In the genomic region with DNA sequence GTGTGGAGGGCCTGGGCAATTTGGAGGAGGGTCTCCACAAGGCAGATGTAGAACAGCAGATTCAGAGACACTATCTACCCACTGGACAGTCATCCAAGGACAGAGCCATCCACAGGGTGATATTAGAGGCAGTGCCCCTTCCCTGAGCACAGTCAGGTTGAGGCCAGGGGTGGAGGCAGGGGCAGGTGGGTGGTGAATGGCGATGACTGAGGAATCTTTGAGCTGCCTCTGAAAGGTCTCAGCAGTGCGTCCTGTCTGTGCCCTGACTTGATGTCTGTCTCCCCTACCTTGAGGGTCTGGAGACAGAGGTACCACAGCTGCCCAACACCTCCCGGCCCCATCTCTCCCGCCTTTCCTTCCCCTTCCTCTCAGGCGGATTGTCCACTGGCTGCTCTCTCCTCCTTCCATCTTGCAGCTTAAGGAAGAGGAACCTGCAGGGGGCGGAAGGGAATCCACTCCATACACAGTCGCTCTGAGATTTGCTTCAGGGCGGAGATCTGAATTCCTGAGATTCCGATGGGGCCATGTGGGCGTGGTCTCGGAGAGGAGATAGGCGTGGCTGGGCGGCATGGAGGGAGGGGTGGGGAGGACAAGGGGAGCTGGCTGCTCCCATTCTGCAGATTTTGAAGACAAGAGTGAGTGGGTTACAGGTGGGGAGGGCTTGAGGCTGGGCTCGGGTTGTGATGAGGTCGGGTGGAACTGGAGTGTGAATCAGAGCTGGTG, we compare ENCODE assay signal across 9 cellular contexts. TPM values are rescaled to one million over a fixed set of nuclear protein-coding genes. Genes with fewer than 3 reads are reported as not detected.
DNase-seq lines count a peak whose midpoint lies in the region; ATAC-seq, FAIRE-seq and TF ChIP-seq lines count a peak whose summit lies in the region.
"Had no signal": no experiment of that assay in that cellular context is flagged by ENCODE, and none has a peak within 500 bp of the region (broad histone marks: within the 10 kb centered on the region; RNA-seq: fewer than 3 reads in every experiment).

No MANE protein-coding gene starts in this region.

- H3K79me2 ChIP-seq in mammary epithelial cell (ENCODE audit: insufficient read depth, low read length): no peaks in the 10 kb centered on the region

- no TSS peak for BruUV-seq in mammary epithelial cell (replicated peaks; lab: Mats Ljungman, UMichigan)

- H3K4me3 ChIP-seq in AG04449 (ENCODE audit: low read depth, low read length) (no peak overlapping the region), mammary epithelial cell (replicated peaks in 1 of 3; ENCODE audit: insufficient read depth in 1 of 3, low read depth in 2 of 3, low read length in 3 of 3) (no peak overlapping the region)

- in situ Hi-C loops in mammary epithelial cell (cut with MboI; ENCODE audit: low sequenced_read_pairs in 2 of 2): no loop called here

- ATAC-seq in left colon (peak; percentile 87), HG03095 (IDR thresholded peaks at IDR 0.05; ENCODE audit: unreplicated experiment) (no peak), HG03039 (IDR thresholded peaks at IDR 0.05; ENCODE audit: unreplicated experiment) (no peak)

- no peak overlapping the region for H3K27ac ChIP-seq in mammary epithelial cell (ENCODE audit: insufficient read depth, low read depth, low read length)

- POLR2A ChIA-PET in AG04449 (lab: Yijun Ruan, JAX): no interaction called here

- TF ChIP-seq CTCF in AG04449 (IDR thresholded peaks at IDR 0.05; ENCODE audit: insufficient read depth, low read length, missing control alignments): peak; percentile 77
- peak; percentile 48 to 71 for TF ChIP-seq CTCF in mammary epithelial cell (conservative IDR thresholded peaks at IDR 0.05 in 1 of 2, IDR thresholded peaks at IDR 0.05 in 1 of 2; ENCODE audit: extremely low read depth in 1 of 2, insufficient read depth in 1 of 2, low read depth in 1 of 2, low read length in 2 of 2)

- no peak overlapping the region for H3K9ac ChIP-seq in mammary epithelial cell (ENCODE audit: insufficient read depth, low read length)

- CTCF ChIA-PET in AG04449 (lab: Yijun Ruan, JAX): interaction anchor here (0.9 to 7.0 kb wide), 36 partner anchors 9 to 250 kb away, joined by 3 to 104 read pairs (median 6); a partner anchor contains a TSS
- CTCF ChIA-PET in mammary epithelial cell (lab: Charles Lee; ENCODE audit: low non-redundant PET): interaction anchor here (0.5 to 0.7 kb wide), 8 partner anchors 12 to 261 kb away, joined by 3 to 53 read pairs (median 5); no protein-coding TSS in a partner anchor

- dilution Hi-C loops in mammary epithelial cell (cut with HindIII; ENCODE audit: low sequenced_read_pairs): no loop called here

- H3K4me2 ChIP-seq in mammary epithelial cell (ENCODE audit: insufficient read depth, low read depth, low read length): peak overlapping the region; percentile 52

- peaks cover 21% of the 10 kb centered on the region for H3K4me1 ChIP-seq in mammary epithelial cell (ENCODE audit: insufficient read depth, low read length)

- H3K27me3 ChIP-seq in mammary epithelial cell (ENCODE audit: insufficient read depth, low read length): no peaks in the 10 kb centered on the region

- peak; percentile 94 for FAIRE-seq in HTR-8/SVneo (lab: Jason Lieb, UNC)

- H3K36me3 ChIP-seq in mammary epithelial cell (ENCODE audit: insufficient read depth, low read length): no peaks in the 10 kb centered on the region

- intact Hi-C loops in mammary epithelial cell (cut with micrococcal nuclease): loop anchor here (1.0 kb wide), 3 partner anchors 27 to 128 kb away; no protein-coding TSS in a partner anchor
- intact Hi-C loops in left colon (cut with DNase I, micrococcal nuclease): loop anchor here in 1 of 2 donors (10.0 kb wide), 1 partner anchor 122 kb away; no protein-coding TSS in a partner anchor

- peak overlapping the region; percentile 85 for H2AFZ ChIP-seq in mammary epithelial cell (ENCODE audit: low read depth, low read length)

- H4K20me1 ChIP-seq in mammary epithelial cell (ENCODE audit: insufficient read depth, low read length): no peaks in the 10 kb centered on the region

- DNase-seq in AG04449 (ENCODE audit: low read depth, low spot score): peak; percentile 17
- DNase-seq in HTR-8/SVneo (ENCODE audit: insufficient read length, low spot score): peak; percentile 93
- peak; percentile 66 for DNase-seq in mammary epithelial cell
- peak; percentile 69 to 75 for DNase-seq in left colon
- DNase-seq in NCI-H1092 treated with DMSO at 0.1 percent for 48 hours (lab: John Stamatoyannopoulos, UW): no peak
- no peak for DNase-seq in superior temporal gyrus (ENCODE audit: extremely low spot score)
- DNase-seq: activated naive CD8-positive, alpha-beta T cell treated with anti-CD3 and anti-CD28 coated beads, Interleukin-2, amount 10 ng/mL, durations not matched to agents 7 days and 5 days had no signal

- WGBS in mammary epithelial cell (ENCODE audit: low coverage, missing lambda C conversion rate): 11% methylated on average over 11 of the region's 15 CpGs

- H3K9me3 ChIP-seq in mammary epithelial cell (replicated peaks; ENCODE audit: insufficient read depth, low read length): no peaks in the 10 kb centered on the region

RNA-seq across cellular contexts. Expression of a gene that starts 1.7 kb away (rescaled TPM):
- total RNA-seq in mammary epithelial cell: not detected
- polyA plus RNA-seq in mammary epithelial cell: 0.03 TPM
- not detected for polyA minus RNA-seq in mammary epithelial cell
- total RNA-seq in left colon: not detected
- total RNA-seq: activated naive CD8-positive, alpha-beta T cell treated with anti-CD3 and anti-CD28 coated beads, Interleukin-2, amount 10 ng/mL, durations not matched to agents 7 days and 5 days had no signal

RNA-seq across cellular contexts. Expression of a gene that starts 10.5 kb away (rescaled TPM):
- total RNA-seq in mammary epithelial cell (not detected), left colon (not detected)
- not detected for polyA plus RNA-seq in mammary epithelial cell
- polyA minus RNA-seq in mammary epithelial cell: not detected
- total RNA-seq: activated naive CD8-positive, alpha-beta T cell treated with anti-CD3 and anti-CD28 coated beads, Interleukin-2, amount 10 ng/mL, durations not matched to agents 7 days and 5 days had no signal

RNA-seq across cellular contexts. Expression of a gene that starts 28.5 kb away (rescaled TPM):
- total RNA-seq in mammary epithelial cell (10 to 100 TPM; 17.7 to 25.7 TPM), left colon (10 to 100 TPM; 17.7 to 34.8 TPM)
- 23.6 TPM for polyA plus RNA-seq in mammary epithelial cell
- polyA minus RNA-seq in mammary epithelial cell: 24.7 TPM

RNA-seq across cellular contexts. Expression of a gene that starts 34.5 kb away (rescaled TPM):
- 10 to 100 TPM; 17.0 to 41.1 TPM for total RNA-seq in mammary epithelial cell
- polyA plus RNA-seq in mammary epithelial cell: 28.8 TPM
- polyA minus RNA-seq in mammary epithelial cell: 22.1 TPM
- 10 to 100 TPM; 18.3 to 34.4 TPM for total RNA-seq in left colon

RNA-seq across cellular contexts. Expression of a gene that starts 41.0 kb away (rescaled TPM):
- total RNA-seq in mammary epithelial cell: not detected
- polyA plus RNA-seq in mammary epithelial cell: not detected
- polyA minus RNA-seq in mammary epithelial cell: not detected
- total RNA-seq in left colon: not detected
- total RNA-seq: activated naive CD8-positive, alpha-beta T cell treated with anti-CD3 and anti-CD28 coated beads, Interleukin-2, amount 10 ng/mL, durations not matched to agents 7 days and 5 days had no signal

Comparison
In these comparisons a context has a peak if more than half of its experiments do, and no peak if none do; other contexts are left out.
1. DNase-seq: peak in AG04449 (single experiment), HTR-8/SVneo (single experiment), mammary epithelial cell (single experiment) and left colon (2 of 2); none in NCI-H1092 treated with DMSO at 0.1 percent for 48 hours (single experiment) and superior temporal gyrus (single experiment).